In the genomic region with DNA sequence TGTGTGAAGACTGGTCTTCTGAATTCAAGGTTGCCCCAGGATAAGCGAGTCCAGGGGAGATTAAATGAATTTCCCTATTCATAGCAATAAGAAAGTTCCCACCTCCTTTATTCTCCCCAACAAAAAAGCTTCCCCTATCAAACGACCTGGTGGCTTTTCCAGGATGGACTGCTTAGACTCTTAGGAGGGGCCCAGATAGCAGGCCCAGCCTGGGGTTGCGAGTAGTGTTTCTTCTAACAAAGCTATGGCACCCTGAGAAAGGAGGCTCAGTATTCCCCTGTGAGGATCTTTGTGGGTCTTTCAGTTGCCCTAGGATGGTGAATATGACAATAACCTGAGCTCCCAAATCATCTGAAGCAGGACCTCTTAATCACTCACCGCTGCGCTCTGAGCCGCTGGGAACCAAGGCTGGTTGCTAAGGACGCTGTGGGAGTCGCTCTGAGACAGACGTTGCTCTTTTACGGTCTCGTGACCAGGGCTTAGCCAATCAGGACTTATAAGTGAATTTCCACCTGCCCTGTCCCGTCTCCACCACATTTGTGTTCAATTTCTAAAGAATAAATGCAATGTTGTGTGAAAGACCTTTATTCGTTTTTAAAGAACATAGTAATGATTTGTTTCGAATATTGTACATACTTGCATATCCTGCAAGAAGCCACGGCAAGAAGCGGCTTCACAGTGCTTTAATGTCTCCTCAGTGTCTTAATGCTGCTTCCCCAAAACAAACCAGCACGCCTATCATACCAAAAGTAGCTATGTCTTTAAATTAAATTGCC, we compare ENCODE assay signal across 8 cellular contexts. TPM values are rescaled to one million over a fixed set of nuclear protein-coding genes. Genes with fewer than 3 reads are reported as not detected.
DNase-seq lines count a peak whose midpoint lies in the region; ATAC-seq and TF ChIP-seq lines count a peak whose summit lies in the region.

Gene TMEM232 (minus strand): TSS at position 423 of the 776 bp plus-strand sequence. CDS start 59,319 bp downstream, outside the sequence.

- H3K36me3 Mint-ChIP-seq in naive thymus-derived CD8-positive, alpha-beta T cell, result no peaks in the 10 kb centered on the region

- H3K36me3 ChIP-seq in A673 (ENCODE audit: insufficient read depth, low read length, poor library complexity, severe bottlenecking) (no peaks in the 10 kb centered on the region), OCI-LY7 (ENCODE audit: insufficient read depth, low read length) (no peaks in the 10 kb centered on the region)

- peak within 1 kb of the TSS; percentile 62; the same call in 1 of the 2 replicates for H3K4me2 ChIP-seq in OCI-LY7 (ENCODE audit: low read length)

- H3K4me1 Mint-ChIP-seq in naive thymus-derived CD8-positive, alpha-beta T cell, result peaks cover 1 to 9% (median 6%) of the 10 kb centered on the region in 4 donors

- no peaks in the 10 kb centered on the region for H4K20me1 ChIP-seq in OCI-LY7 (ENCODE audit: insufficient read depth, low read length)

- H3K27ac ChIP-seq in A673 (ENCODE audit: low read depth, low read length, poor library complexity, severe bottlenecking) (no peak within 1 kb of the TSS), OCI-LY7 (ENCODE audit: low read depth, low read length, poor library complexity, severe bottlenecking) (no peak within 1 kb of the TSS)

- peaks cover 0 to 12% (median 6%) of the 10 kb centered on the region in 5 donors for H3K27me3 Mint-ChIP-seq in naive thymus-derived CD8-positive, alpha-beta T cell

- POLR2A ChIA-PET in A673 (lab: Charles Lee; ENCODE audit: low non-redundant PET), result no interaction called here
- POLR2A ChIA-PET in OCI-LY7 (lab: Charles Lee), result no interaction called here
- POLR2A ChIA-PET in naive thymus-derived CD8-positive, alpha-beta T cell (lab: Charles Lee), result interaction anchor here (1.0 to 1.8 kb wide), 2 partner anchors 12 to 1316 kb away, joined by 7 read pairs; partner anchors contain the start of genes PJA2 and SLC25A46

- no peaks in the 10 kb centered on the region for H3K9me2 ChIP-seq in OCI-LY7 (ENCODE audit: insufficient read depth, low read length)

- DNase-seq in A673 (ENCODE audit: low spot score), result peak; percentile 75
- DNase-seq in OCI-LY7 (ENCODE audit: low spot score), result peak; percentile 16
- DNase-seq in activated T-helper 9 cell treated with anti-CD3 and anti-CD28 coated beads, Interleukin-2, amount 50 U/mL, for 16 hours (ENCODE audit: low read depth), result peak; percentile 53
- peak; percentile 83 for DNase-seq in fibroblast of pulmonary artery (ENCODE audit: low read depth)
- peak; percentile 48 to 90 (median 66) for DNase-seq in naive thymus-derived CD8-positive, alpha-beta T cell
- DNase-seq in stimulated activated CD8-positive, alpha-beta memory T cell treated with anti-CD3 and anti-CD28 coated beads, Interleukin-7, amount 100 ng/mL, for 48 hours (ENCODE audit: extremely low read depth in 1 of 2, low read depth in 1 of 2), result peak; percentile 35 to 59

- CTCF ChIA-PET in A673 (lab: Charles Lee), result no interaction called here
- CTCF ChIA-PET in OCI-LY7 (lab: Charles Lee; ENCODE audit: unreplicated experiment), result interaction anchor here (0.6 kb wide), 1 partner anchor 10 kb away, joined by 3 read pairs; no protein-coding TSS in a partner anchor

- H3K4me3 ChIP-seq in A673 (ENCODE audit: low read depth, low read length, poor library complexity, severe bottlenecking), result peak within 1 kb of the TSS; percentile 40
- peak within 1 kb of the TSS; percentile 25 for H3K4me3 ChIP-seq in OCI-LY7 (ENCODE audit: low read depth, low read length, poor library complexity, severe bottlenecking)
- peak within 1 kb of the TSS; percentile 45 for H3K4me3 ChIP-seq in fibroblast of pulmonary artery (replicated peaks; ENCODE audit: low read depth, low read length)

- H3K9me3 ChIP-seq in A673 (ENCODE audit: low read depth, low read length, poor library complexity, severe bottlenecking) (no peaks in the 10 kb centered on the region), OCI-LY7 (ENCODE audit: low read length) (no peaks in the 10 kb centered on the region)

- BruUV-seq in A673 (replicated peaks; lab: Mats Ljungman, UMichigan), result no TSS peak
- BruUV-seq in OCI-LY7 (replicated peaks; lab: Mats Ljungman, UMichigan), result no TSS peak

- H3K4me1 ChIP-seq in A673 (ENCODE audit: insufficient read depth, low read length, poor library complexity, severe bottlenecking) (no peaks in the 10 kb centered on the region), OCI-LY7 (ENCODE audit: insufficient read depth, low read length, poor library complexity, severe bottlenecking) (no peaks in the 10 kb centered on the region)

- no peaks in the 10 kb centered on the region for H3K9me3 Mint-ChIP-seq in naive thymus-derived CD8-positive, alpha-beta T cell

- peak within 1 kb of the TSS; percentile 79 to 91 (median 87) for H3K4me3 Mint-ChIP-seq in naive thymus-derived CD8-positive, alpha-beta T cell

- intact Hi-C loops in A673 (cut with micrococcal nuclease; ENCODE audit: unreplicated experiment) (no loop called here), OCI-LY7 (cut with micrococcal nuclease; ENCODE audit: unreplicated experiment) (no loop called here)

- TF ChIP-seq CTCF in A673 (conservative IDR thresholded peaks at IDR 0.05; ENCODE audit: low read depth, low read length) (no peak), OCI-LY7 (conservative IDR thresholded peaks at IDR 0.05; ENCODE audit: low read length) (no peak), fibroblast of pulmonary artery (IDR thresholded peaks at IDR 0.05; ENCODE audit: low read length, missing control alignments) (no peak)

- H3K79me2 ChIP-seq in OCI-LY7 (ENCODE audit: insufficient read depth, low read depth, low read length), result no peaks in the 10 kb centered on the region

- H3K27me3 ChIP-seq in A673 (replicated peaks; ENCODE audit: insufficient read depth, low read depth, low read length, poor library complexity), result no peaks in the 10 kb centered on the region

- peak within 1 kb of the TSS; percentile 92 for H2AFZ ChIP-seq in OCI-LY7 (ENCODE audit: low read length)

- peak; percentile 88 for ATAC-seq in GM19328 (IDR thresholded peaks at IDR 0.05; ENCODE audit: unreplicated experiment)
- ATAC-seq in HG03469 (IDR thresholded peaks at IDR 0.05; ENCODE audit: unreplicated experiment), result peak; percentile 99
- peak; percentile 99 to 100 for ATAC-seq in naive thymus-derived CD8-positive, alpha-beta T cell

- peak within 1 kb of the TSS in 8 of 10 donors; percentile 20 to 87 (median 51) for H3K27ac Mint-ChIP-seq in naive thymus-derived CD8-positive, alpha-beta T cell

RNA-seq across cellular contexts. Expression of gene TMEM232, which starts in this region (rescaled TPM):
- 0.82 and 1.6 TPM in 2 replicates for total RNA-seq in A673 (2021)
- 0.64 and 1.5 TPM in 2 replicates for total RNA-seq in OCI-LY7 (2014; rRNA removed; shearing (Covaris generic))
- total RNA-seq in OCI-LY7 (2022), result 1.7 and 2.9 TPM in 2 replicates
- 1 to 10 TPM; 1.4 to 2.6 TPM for total RNA-seq in naive thymus-derived CD8-positive, alpha-beta T cell
- polyA plus RNA-seq in naive thymus-derived CD8-positive, alpha-beta T cell, result 1 to 10 TPM in 1 of 3 donors, under 1 TPM in 1, not detected in 1; 0.88 to 1.5 TPM

Comparison
In these comparisons a context has a peak if more than half of its experiments do, and no peak if none do; other contexts are left out.
1. DNase-seq: peak in every context shown above with its lines; median percentile 83 in fibroblast of pulmonary artery; 75 in A673; 66 in naive thymus-derived CD8-positive, alpha-beta T cell; 53 in activated T-helper 9 cell treated with anti-CD3 and anti-CD28 coated beads, Interleukin-2, amount 50 U/mL, for 16 hours; 47 in stimulated activated CD8-positive, alpha-beta memory T cell treated with anti-CD3 and anti-CD28 coated beads, Interleukin-7, amount 100 ng/mL, for 48 hours; 16 in OCI-LY7.